32 cellular contexts compared by ENCODE assay signal in genomic region chr12:1703771-1704170, GRCh38.
"Had no signal": no experiment of that assay in that cellular context is flagged by ENCODE, and none has a peak within 500 bp of the region (broad histone marks: within the 10 kb centered on the region; RNA-seq: fewer than 3 reads in every experiment).

No MANE protein-coding gene starts in this region.

- H3K27me3 ChIP-seq: left lung, neutrophil, right atrium auricular region, stomach, testis, thyroid gland, transverse colon, upper lobe of left lung, vagina had no signal

- H3K36me3 ChIP-seq: left lung, lower lobe of right lung, neutrophil, right atrium auricular region, stomach, thyroid gland, transverse colon, upper lobe of left lung, vagina had no signal

- H3K9me3 ChIP-seq: left lung, lower lobe of right lung, neutrophil, right atrium auricular region, stomach, testis, thyroid gland, transverse colon, upper lobe of left lung, vagina had no signal

- H3K4me3 ChIP-seq: left lung, lower lobe of right lung, right atrium auricular region, skin epidermis, stomach, testis, thyroid gland, transverse colon, upper lobe of left lung, vagina had no signal

- H3K4me3 Mint-ChIP-seq: immature natural killer cell; mesothelial cell of epicardium; naive B cell; nephron; neural crest cell; stimulated activated naive B cell treated with anti-CD40 and anti-IgM and Interleukin-4, amounts not matched to agents 10 μg/mL and 1 μg/mL and 100 μg/mL, for 72 hours had no signal

- H3K27me3 Mint-ChIP-seq: naive B cell; progenitor cell of endocrine pancreas; stimulated activated naive B cell treated with anti-CD40 and anti-IgM and Interleukin-4, amounts not matched to agents 10 μg/mL and 1 μg/mL and 100 μg/mL, for 72 hours had no signal

- H3K9ac ChIP-seq: parathyroid adenoma had no signal

- H3K4me1 ChIP-seq: testis had no signal

- H2AFZ ChIP-seq: parathyroid adenoma had no signal

- H3K27ac Mint-ChIP-seq: nephron; progenitor cell of endocrine pancreas; stimulated activated naive B cell treated with anti-CD40 and anti-IgM and Interleukin-4, amounts not matched to agents 10 μg/mL and 1 μg/mL and 100 μg/mL, for 72 hours had no signal

- H3K9me3 Mint-ChIP-seq: immature natural killer cell; nephron; neural crest cell; stimulated activated naive B cell treated with anti-CD40 and anti-IgM and Interleukin-4, amounts not matched to agents 10 μg/mL and 1 μg/mL and 100 μg/mL, for 72 hours had no signal

- ATAC-seq: left colon; left lung; lower lobe of right lung; sciatic nerve; stimulated activated naive B cell treated with anti-CD40 and anti-IgM and Interleukin-4, amounts not matched to agents 10 μg/mL and 1 μg/mL and 100 μg/mL, for 72 hours; stimulated activated naive CD8-positive, alpha-beta T cell treated with anti-CD3 and anti-CD28 coated beads, Interleukin-15, Interleukin-2, amounts not matched to agents 100 U/mL and 50 U/mL, for 24 hours had no signal

- H3K36me3 Mint-ChIP-seq: immature natural killer cell, naive B cell had no signal

- FAIRE-seq: islet of Langerhans, kidney had no signal

- DNase-seq: hypothalamus; immature natural killer cell; kidney; left colon; left lung; lower lobe of right lung; mammary epithelial cell; mesendoderm; naive B cell; occipital lobe; stimulated activated CD4-positive, alpha-beta T cell treated with anti-CD3 and anti-CD28 coated beads, Interleukin-12 subunit alpha, Interleukin-12 subunit beta, amount 100 ng/mL, for 4 hours; stimulated activated CD4-positive, alpha-beta T cell treated with anti-CD3 and anti-CD28 coated beads, Interleukin-15, amount 100 ng/mL, for 24 hours; stimulated activated CD4-positive, alpha-beta T cell treated with anti-CD3 and anti-CD28 coated beads, Interleukin-2, amount 100 ng/mL, for 24 hours; stimulated activated CD4-positive, alpha-beta T cell treated with anti-CD3 and anti-CD28 coated beads, Interleukin-4, amount 100 ng/mL, for 1 hour; stimulated activated naive B cell treated with anti-CD40 and anti-IgM and Interleukin-4, amounts not matched to agents 10 μg/mL and 1 μg/mL and 100 μg/mL, for 72 hours; stimulated activated naive CD8-positive, alpha-beta T cell treated with anti-CD3 and anti-CD28 coated beads, Interleukin-15, Interleukin-2, amounts not matched to agents 100 U/mL and 50 U/mL, for 24 hours; stomach; testis; thyroid gland; transverse colon; upper lobe of left lung had no signal

- H3K27ac ChIP-seq: left lung, lower lobe of right lung, neutrophil, parathyroid adenoma, right atrium auricular region, skin epidermis, stomach, testis, thyroid gland, transverse colon, upper lobe of left lung, vagina had no signal
